Comparison of ENCODE assay signal across 19 cellular contexts in genomic region chr9:138043061-138043410, GRCh38.
"Had no signal": no experiment of that assay in that cellular context is flagged by ENCODE, and none has a peak within 500 bp of the region (broad histone marks: within the 10 kb centered on the region; RNA-seq: fewer than 3 reads in every experiment).

No MANE protein-coding gene starts in this region.

- ATAC-seq: activated CD8-positive, alpha-beta T cell treated with anti-CD3 and anti-CD28 coated beads for 36 hours; activated T-cell treated with anti-CD3 and anti-CD28 coated beads, Interleukin-2, amount 50 U/mL, for 4 hours; heart right ventricle; left colon; lower lobe of right lung; mucosa of descending colon had no signal

- H3K4me3 Mint-ChIP-seq: activated CD8-positive, alpha-beta T cell treated with anti-CD3 and anti-CD28 coated beads for 36 hours; activated naive CD8-positive, alpha-beta T cell treated with anti-CD3 and anti-CD28 coated beads for 36 hours; activated T-cell treated with anti-CD3 and anti-CD28 coated beads, Interleukin-2, amount 50 U/mL, for 4 hours had no signal

- H3K4me1 ChIP-seq: lower lobe of right lung, thyroid gland, uterus had no signal

- H3K27ac ChIP-seq: heart right ventricle, lower lobe of right lung, thyroid gland, uterus had no signal

- H3K4me3 ChIP-seq: heart right ventricle, lower lobe of right lung, mucosa of descending colon, thyroid gland, uterus had no signal

- H3K4me1 Mint-ChIP-seq: activated naive CD8-positive, alpha-beta T cell treated with anti-CD3 and anti-CD28 coated beads for 36 hours had no signal

- DNase-seq: activated CD4-positive, alpha-beta T cell treated with anti-CD3 and anti-CD28 coated beads for 48 hours; activated CD8-positive, alpha-beta T cell treated with anti-CD3 and anti-CD28 coated beads for 36 hours; activated naive CD4-positive, alpha-beta T cell; activated naive CD8-positive, alpha-beta T cell treated with anti-CD3 and anti-CD28 coated beads for 36 hours; activated T-cell treated with anti-CD3 and anti-CD28 coated beads, Interleukin-2, amount 50 U/mL, for 4 hours; cortex of kidney; erythroblast; foreskin fibroblast; heart right ventricle; lower lobe of right lung; mesendoderm; stimulated activated CD4-positive, alpha-beta T cell treated with anti-CD3 and anti-CD28 coated beads, Interleukin-4, amount 100 ng/mL, for 24 hours; stimulated activated naive CD4-positive, alpha-beta T cell treated with Interleukin-2 at 50 U/mL for 16 hours; thyroid gland; uterus had no signal

- H3K9me3 ChIP-seq: heart right ventricle, lower lobe of right lung, mucosa of descending colon, thyroid gland, uterus had no signal

- H3K9me3 Mint-ChIP-seq: activated CD8-positive, alpha-beta T cell treated with anti-CD3 and anti-CD28 coated beads for 36 hours; activated naive CD8-positive, alpha-beta T cell treated with anti-CD3 and anti-CD28 coated beads for 36 hours; activated T-cell treated with anti-CD3 and anti-CD28 coated beads, Interleukin-2, amount 50 U/mL, for 4 hours; activated T-helper 2 cell treated with anti-CD3 and anti-CD28 coated beads, Interferon-gamma antibody, Interleukin-2, Interleukin-4, amounts not matched to agents 10 μg/mL and 5 μg/mL and 100 μg/mL, durations not matched to agents 14 hours and 24 hours and 36 hours had no signal

- H3K36me3 Mint-ChIP-seq: activated naive CD8-positive, alpha-beta T cell treated with anti-CD3 and anti-CD28 coated beads for 36 hours had no signal

- H3K27ac Mint-ChIP-seq: activated CD8-positive, alpha-beta T cell treated with anti-CD3 and anti-CD28 coated beads for 36 hours; activated naive CD8-positive, alpha-beta T cell treated with anti-CD3 and anti-CD28 coated beads for 36 hours; activated T-helper 2 cell treated with anti-CD3 and anti-CD28 coated beads, Interferon-gamma antibody, Interleukin-2, Interleukin-4, amounts not matched to agents 10 μg/mL and 5 μg/mL and 100 μg/mL, durations not matched to agents 14 hours and 24 hours and 36 hours; progenitor cell of endocrine pancreas had no signal

- H3K36me3 ChIP-seq: heart right ventricle, lower lobe of right lung, thyroid gland, uterus had no signal

- H3K27me3 ChIP-seq: thyroid gland, uterus had no signal
